ENCODE assay signal across 21 cellular contexts in genomic region chr18:21459706-21460286, GRCh38.
DNase-seq lines count a peak whose midpoint lies in the region; ATAC-seq and TF ChIP-seq lines count a peak whose summit lies in the region.
"Had no signal": no experiment of that assay in that cellular context is flagged by ENCODE, and none has a peak within 500 bp of the region (broad histone marks: within the 10 kb centered on the region; RNA-seq: fewer than 3 reads in every experiment).

No MANE protein-coding gene starts in this region.

- peak; percentile 11 for ATAC-seq in Right ventricle myocardium superior (ENCODE audit: poor library complexity)
- ATAC-seq in left ventricle myocardium superior, result no peak
- no peak for ATAC-seq in HG03442 (IDR thresholded peaks at IDR 0.05; ENCODE audit: unreplicated experiment)
- ATAC-seq in HG02981 (IDR thresholded peaks at IDR 0.05; ENCODE audit: unreplicated experiment), result no peak

- peak overlapping the region; percentile 5 for H3K4me3 Mint-ChIP-seq in endothelial cell (ENCODE audit: unreplicated experiment)
- H3K4me3 Mint-ChIP-seq in neural progenitor cell, result no peak overlapping the region
- H3K4me3 Mint-ChIP-seq: CD14-positive monocyte had no signal

- H3K36me3 Mint-ChIP-seq in endothelial cell (ENCODE audit: low read depth, unreplicated experiment) (peaks cover 27% of the 10 kb centered on the region), neural progenitor cell (peaks cover 39% of the 10 kb centered on the region)
- H3K36me3 Mint-ChIP-seq: CD14-positive monocyte had no signal

- H3K79me2 ChIP-seq in neural progenitor cell (ENCODE audit: low read depth), result no peaks in the 10 kb centered on the region

- H3K4me2 ChIP-seq in neural progenitor cell, result no peak overlapping the region
- H3K4me2 ChIP-seq: PC-9 had no signal

- H3K4me1 Mint-ChIP-seq in endothelial cell (ENCODE audit: unreplicated experiment), result peaks cover 3% of the 10 kb centered on the region
- no peaks in the 10 kb centered on the region for H3K4me1 Mint-ChIP-seq in neural progenitor cell
- H3K4me1 Mint-ChIP-seq: CD14-positive monocyte had no signal

- H3K4me1 ChIP-seq in neural progenitor cell (no peaks in the 10 kb centered on the region), tibial artery (peaks cover 0 to 77% (median 16%) of the 10 kb centered on the region in 4 donors)

- DNase-seq in Right ventricle myocardium superior (no peak), left ventricle myocardium superior (no peak), endothelial cell (ENCODE audit: low spot score) (no peak), neural progenitor cell (ENCODE audit: low spot score) (no peak), tibial artery (no peak)
- no peak for DNase-seq in activated T-cell treated with anti-CD3 and anti-CD28 coated beads, Interleukin-2, amount 50 U/mL, for 1 hour
- DNase-seq: DMS79, H7, IMR-90, Karpas-422, MM.1S, NCI-H1092, NCI-H1436 treated with DMSO at 0.1 percent for 48 hours, NCI-H2029, NCI-H345, NCI-H526, PC-9 had no signal

- TF ChIP-seq CTCF in endothelial cell (IDR thresholded peaks at IDR 0.05; ENCODE audit: unreplicated experiment) (no peak), neural progenitor cell (IDR thresholded peaks at IDR 0.05) (no peak), tibial artery (IDR thresholded peaks at IDR 0.05) (no peak)

- intact Hi-C loops in Right ventricle myocardium superior (cut with DNase I), result no loop called here
- intact Hi-C loops in left ventricle myocardium superior (cut with micrococcal nuclease), result no loop called here
- intact Hi-C loops in tibial artery (cut with DNase I; ENCODE audit: low total_unique reads), result no loop called here

- H3K4me3 ChIP-seq in neural progenitor cell (no peak overlapping the region), tibial artery (no peak overlapping the region)
- H3K4me3 ChIP-seq: PC-9 had no signal

- H2AFZ ChIP-seq in neural progenitor cell (replicated peaks), result no peak overlapping the region
- H2AFZ ChIP-seq: PC-9 had no signal

- no peaks in the 10 kb centered on the region for H3K9me3 Mint-ChIP-seq in endothelial cell (ENCODE audit: unreplicated experiment)
- H3K9me3 Mint-ChIP-seq in neural progenitor cell, result no peaks in the 10 kb centered on the region

- peaks cover 5% of the 10 kb centered on the region for H4K20me1 ChIP-seq in neural progenitor cell (ENCODE audit: low read depth)

- H3K27me3 ChIP-seq in neural progenitor cell (no peaks in the 10 kb centered on the region), tibial artery (no peaks in the 10 kb centered on the region)

- peaks cover 49% of the 10 kb centered on the region for H3F3A ChIP-seq in neural progenitor cell (ENCODE audit: low read depth)

- H3K36me3 ChIP-seq in neural progenitor cell (peaks cover 40% of the 10 kb centered on the region), tibial artery (no peaks in the 10 kb centered on the region)

- H3K9ac ChIP-seq in neural progenitor cell, result no peak overlapping the region

- H3K27me3 Mint-ChIP-seq in endothelial cell (ENCODE audit: unreplicated experiment), result peaks cover 8% of the 10 kb centered on the region
- H3K27me3 Mint-ChIP-seq in neural progenitor cell (ENCODE audit: insufficient read depth, low read depth), result peaks cover 2% of the 10 kb centered on the region

- no peak overlapping the region for H3K27ac Mint-ChIP-seq in endothelial cell (ENCODE audit: unreplicated experiment)
- H3K27ac Mint-ChIP-seq in neural progenitor cell, result peak overlapping the region; percentile 11
- H3K27ac Mint-ChIP-seq: CD14-positive monocyte had no signal

- H3K27ac ChIP-seq in neural progenitor cell (peak overlapping the region; percentile 6), tibial artery (peak overlapping the region; percentile 36 to 70)
- H3K27ac ChIP-seq: 22Rv1, PC-9 had no signal

- H3K9me3 ChIP-seq in neural progenitor cell (ENCODE audit: low read depth) (no peaks in the 10 kb centered on the region), tibial artery (no peaks in the 10 kb centered on the region)
